Comparison of ENCODE assay signal across 1 cellular context in the genomic region with DNA sequence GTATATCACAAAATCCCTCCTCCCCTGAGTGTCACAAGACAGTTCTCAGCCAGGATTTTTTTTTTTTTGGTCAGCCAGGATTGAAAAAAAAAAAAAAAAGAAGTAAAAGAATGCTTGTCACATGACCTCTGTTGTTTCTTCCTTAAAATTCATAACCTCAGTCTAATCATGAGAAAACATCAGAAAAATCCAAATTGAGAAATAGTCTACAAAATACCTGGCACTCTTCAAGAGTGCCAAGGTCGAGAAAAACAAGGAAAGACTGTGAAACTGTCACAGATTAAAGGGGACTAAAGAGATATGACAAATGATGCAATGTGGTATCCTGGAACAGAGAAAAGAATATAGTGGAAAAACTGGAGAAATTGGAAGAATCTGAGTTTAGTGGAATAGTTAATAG.
TF ChIP-seq lines count a peak whose summit lies in the region.

No MANE protein-coding gene starts in this region.

TF ChIP-seq in HepG2, 621 proteins besides CTCF, POLR2A, EP300 and RAD21 (continued from another document and continues in another):
- TF ChIP-seq, protein P1, sequence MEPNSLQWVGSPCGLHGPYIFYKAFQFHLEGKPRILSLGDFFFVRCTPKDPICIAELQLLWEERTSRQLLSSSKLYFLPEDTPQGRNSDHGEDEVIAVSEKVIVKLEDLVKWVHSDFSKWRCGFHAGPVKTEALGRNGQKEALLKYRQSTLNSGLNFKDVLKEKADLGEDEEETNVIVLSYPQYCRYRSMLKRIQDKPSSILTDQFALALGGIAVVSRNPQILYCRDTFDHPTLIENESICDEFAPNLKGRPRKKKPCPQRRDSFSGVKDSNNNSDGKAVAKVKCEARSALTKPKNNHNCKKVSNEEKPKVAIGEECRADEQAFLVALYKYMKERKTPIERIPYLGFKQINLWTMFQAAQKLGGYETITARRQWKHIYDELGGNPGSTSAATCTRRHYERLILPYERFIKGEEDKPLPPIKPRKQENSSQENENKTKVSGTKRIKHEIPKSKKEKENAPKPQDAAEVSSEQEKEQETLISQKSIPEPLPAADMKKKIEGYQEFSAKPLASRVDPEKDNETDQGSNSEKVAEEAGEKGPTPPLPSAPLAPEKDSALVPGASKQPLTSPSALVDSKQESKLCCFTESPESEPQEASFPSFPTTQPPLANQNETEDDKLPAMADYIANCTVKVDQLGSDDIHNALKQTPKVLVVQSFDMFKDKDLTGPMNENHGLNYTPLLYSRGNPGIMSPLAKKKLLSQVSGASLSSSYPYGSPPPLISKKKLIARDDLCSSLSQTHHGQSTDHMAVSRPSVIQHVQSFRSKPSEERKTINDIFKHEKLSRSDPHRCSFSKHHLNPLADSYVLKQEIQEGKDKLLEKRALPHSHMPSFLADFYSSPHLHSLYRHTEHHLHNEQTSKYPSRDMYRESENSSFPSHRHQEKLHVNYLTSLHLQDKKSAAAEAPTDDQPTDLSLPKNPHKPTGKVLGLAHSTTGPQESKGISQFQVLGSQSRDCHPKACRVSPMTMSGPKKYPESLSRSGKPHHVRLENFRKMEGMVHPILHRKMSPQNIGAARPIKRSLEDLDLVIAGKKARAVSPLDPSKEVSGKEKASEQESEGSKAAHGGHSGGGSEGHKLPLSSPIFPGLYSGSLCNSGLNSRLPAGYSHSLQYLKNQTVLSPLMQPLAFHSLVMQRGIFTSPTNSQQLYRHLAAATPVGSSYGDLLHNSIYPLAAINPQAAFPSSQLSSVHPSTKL (CRISPR knock-in tag; IDR thresholded peaks at IDR 0.05) = peak; percentile 53; the same call in 1 of the 2 replicates
- no peak for TF ChIP-seq NFKB2 (CRISPR knock-in tag; IDR thresholded peaks at IDR 0.05; ENCODE audit: borderline replicate concordance)
- no peak for TF ChIP-seq RXRB (CRISPR knock-in tag; IDR thresholded peaks at IDR 0.05; ENCODE audit: borderline replicate concordance)
- TF ChIP-seq FOSL2 (CRISPR knock-in tag; IDR thresholded peaks at IDR 0.05) = no peak
- no peak for TF ChIP-seq MED13 (CRISPR knock-in tag; IDR thresholded peaks at IDR 0.05)
- no peak for TF ChIP-seq ZNF251 (CRISPR knock-in tag; IDR thresholded peaks at IDR 0.05)
- no peak for TF ChIP-seq NFE2 (CRISPR knock-in tag; IDR thresholded peaks at IDR 0.05)
- no peak for TF ChIP-seq ZC3H13 (CRISPR knock-in tag; IDR thresholded peaks at IDR 0.05)
- TF ChIP-seq, protein P2, sequence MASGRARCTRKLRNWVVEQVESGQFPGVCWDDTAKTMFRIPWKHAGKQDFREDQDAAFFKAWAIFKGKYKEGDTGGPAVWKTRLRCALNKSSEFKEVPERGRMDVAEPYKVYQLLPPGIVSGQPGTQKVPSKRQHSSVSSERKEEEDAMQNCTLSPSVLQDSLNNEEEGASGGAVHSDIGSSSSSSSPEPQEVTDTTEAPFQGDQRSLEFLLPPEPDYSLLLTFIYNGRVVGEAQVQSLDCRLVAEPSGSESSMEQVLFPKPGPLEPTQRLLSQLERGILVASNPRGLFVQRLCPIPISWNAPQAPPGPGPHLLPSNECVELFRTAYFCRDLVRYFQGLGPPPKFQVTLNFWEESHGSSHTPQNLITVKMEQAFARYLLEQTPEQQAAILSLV (CRISPR knock-in tag; IDR thresholded peaks at IDR 0.05; ENCODE audit: borderline replicate concordance) = no peak
- TF ChIP-seq, protein P3, sequence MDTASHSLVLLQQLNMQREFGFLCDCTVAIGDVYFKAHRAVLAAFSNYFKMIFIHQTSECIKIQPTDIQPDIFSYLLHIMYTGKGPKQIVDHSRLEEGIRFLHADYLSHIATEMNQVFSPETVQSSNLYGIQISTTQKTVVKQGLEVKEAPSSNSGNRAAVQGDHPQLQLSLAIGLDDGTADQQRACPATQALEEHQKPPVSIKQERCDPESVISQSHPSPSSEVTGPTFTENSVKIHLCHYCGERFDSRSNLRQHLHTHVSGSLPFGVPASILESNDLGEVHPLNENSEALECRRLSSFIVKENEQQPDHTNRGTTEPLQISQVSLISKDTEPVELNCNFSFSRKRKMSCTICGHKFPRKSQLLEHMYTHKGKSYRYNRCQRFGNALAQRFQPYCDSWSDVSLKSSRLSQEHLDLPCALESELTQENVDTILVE (CRISPR knock-in tag; IDR thresholded peaks at IDR 0.05) = no peak
- peak; percentile 68 for TF ChIP-seq CEBPB (IDR thresholded peaks at IDR 0.05; ENCODE audit: borderline replicate concordance, low read depth, low read length)
- no peak for TF ChIP-seq MAF1 (CRISPR knock-in tag; IDR thresholded peaks at IDR 0.05; ENCODE audit: borderline replicate concordance)
- TF ChIP-seq MXI1 (IDR thresholded peaks at IDR 0.05; ENCODE audit: borderline replicate concordance, low read depth, low read length) = no peak
- TF ChIP-seq, protein P4, sequence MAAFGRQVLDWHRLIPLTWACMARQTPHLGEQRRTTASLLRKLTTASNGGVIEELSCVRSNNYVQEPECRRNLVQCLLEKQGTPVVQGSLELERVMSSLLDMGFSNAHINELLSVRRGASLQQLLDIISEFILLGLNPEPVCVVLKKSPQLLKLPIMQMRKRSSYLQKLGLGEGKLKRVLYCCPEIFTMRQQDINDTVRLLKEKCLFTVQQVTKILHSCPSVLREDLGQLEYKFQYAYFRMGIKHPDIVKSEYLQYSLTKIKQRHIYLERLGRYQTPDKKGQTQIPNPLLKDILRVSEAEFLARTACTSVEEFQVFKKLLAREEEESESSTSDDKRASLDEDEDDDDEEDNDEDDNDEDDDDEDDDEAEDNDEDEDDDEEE (CRISPR knock-in tag; IDR thresholded peaks at IDR 0.05) = no peak
- TF ChIP-seq HCFC1 (IDR thresholded peaks at IDR 0.05; ENCODE audit: low read depth, low read length) = no peak
- TF ChIP-seq HNF4G (IDR thresholded peaks at IDR 0.05; ENCODE audit: borderline replicate concordance, low read depth, low read length) = peak; percentile 39; the same call in 1 of the 2 replicates
- TF ChIP-seq HNF4G (CRISPR knock-in tag; IDR thresholded peaks at IDR 0.05; ENCODE audit: borderline replicate concordance, low read depth) = no peak
- TF ChIP-seq FOXA3 (CRISPR knock-in tag; IDR thresholded peaks at IDR 0.05) = peak; percentile 57
- TF ChIP-seq NFE2L2 (IDR thresholded peaks at IDR 0.05; ENCODE audit: low read length) = no peak
- TF ChIP-seq, protein P5, sequence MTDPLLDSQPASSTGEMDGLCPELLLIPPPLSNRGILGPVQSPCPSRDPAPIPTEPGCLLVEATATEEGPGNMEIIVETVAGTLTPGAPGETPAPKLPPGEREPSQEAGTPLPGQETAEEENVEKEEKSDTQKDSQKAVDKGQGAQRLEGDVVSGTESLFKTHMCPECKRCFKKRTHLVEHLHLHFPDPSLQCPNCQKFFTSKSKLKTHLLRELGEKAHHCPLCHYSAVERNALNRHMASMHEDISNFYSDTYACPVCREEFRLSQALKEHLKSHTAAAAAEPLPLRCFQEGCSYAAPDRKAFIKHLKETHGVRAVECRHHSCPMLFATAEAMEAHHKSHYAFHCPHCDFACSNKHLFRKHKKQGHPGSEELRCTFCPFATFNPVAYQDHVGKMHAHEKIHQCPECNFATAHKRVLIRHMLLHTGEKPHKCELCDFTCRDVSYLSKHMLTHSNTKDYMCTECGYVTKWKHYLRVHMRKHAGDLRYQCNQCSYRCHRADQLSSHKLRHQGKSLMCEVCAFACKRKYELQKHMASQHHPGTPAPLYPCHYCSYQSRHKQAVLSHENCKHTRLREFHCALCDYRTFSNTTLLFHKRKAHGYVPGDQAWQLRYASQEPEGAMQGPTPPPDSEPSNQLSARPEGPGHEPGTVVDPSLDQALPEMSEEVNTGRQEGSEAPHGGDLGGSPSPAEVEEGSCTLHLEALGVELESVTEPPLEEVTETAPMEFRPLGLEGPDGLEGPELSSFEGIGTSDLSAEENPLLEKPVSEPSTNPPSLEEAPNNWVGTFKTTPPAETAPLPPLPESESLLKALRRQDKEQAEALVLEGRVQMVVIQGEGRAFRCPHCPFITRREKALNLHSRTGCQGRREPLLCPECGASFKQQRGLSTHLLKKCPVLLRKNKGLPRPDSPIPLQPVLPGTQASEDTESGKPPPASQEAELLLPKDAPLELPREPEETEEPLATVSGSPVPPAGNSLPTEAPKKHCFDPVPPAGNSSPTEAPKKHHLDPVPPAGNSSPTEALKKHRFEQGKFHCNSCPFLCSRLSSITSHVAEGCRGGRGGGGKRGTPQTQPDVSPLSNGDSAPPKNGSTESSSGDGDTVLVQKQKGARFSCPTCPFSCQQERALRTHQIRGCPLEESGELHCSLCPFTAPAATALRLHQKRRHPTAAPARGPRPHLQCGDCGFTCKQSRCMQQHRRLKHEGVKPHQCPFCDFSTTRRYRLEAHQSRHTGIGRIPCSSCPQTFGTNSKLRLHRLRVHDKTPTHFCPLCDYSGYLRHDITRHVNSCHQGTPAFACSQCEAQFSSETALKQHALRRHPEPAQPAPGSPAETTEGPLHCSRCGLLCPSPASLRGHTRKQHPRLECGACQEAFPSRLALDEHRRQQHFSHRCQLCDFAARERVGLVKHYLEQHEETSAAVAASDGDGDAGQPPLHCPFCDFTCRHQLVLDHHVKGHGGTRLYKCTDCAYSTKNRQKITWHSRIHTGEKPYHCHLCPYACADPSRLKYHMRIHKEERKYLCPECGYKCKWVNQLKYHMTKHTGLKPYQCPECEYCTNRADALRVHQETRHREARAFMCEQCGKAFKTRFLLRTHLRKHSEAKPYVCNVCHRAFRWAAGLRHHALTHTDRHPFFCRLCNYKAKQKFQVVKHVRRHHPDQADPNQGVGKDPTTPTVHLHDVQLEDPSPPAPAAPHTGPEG (CRISPR knock-in tag; IDR thresholded peaks at IDR 0.05) = no peak
- TF ChIP-seq ESRRA (CRISPR knock-in tag; IDR thresholded peaks at IDR 0.05; ENCODE audit: low read depth) = no peak
- TF ChIP-seq FOXJ3 (CRISPR knock-in tag; IDR thresholded peaks at IDR 0.05; ENCODE audit: borderline replicate concordance) = peak; percentile 62; the same call in 1 of the 2 replicates
- TF ChIP-seq BCL6 (CRISPR knock-in tag; IDR thresholded peaks at IDR 0.05) = peak; percentile 86
- TF ChIP-seq EZH2 (conservative IDR thresholded peaks at IDR 0.05; ENCODE audit: low read depth, low read length) = no peak
- TF ChIP-seq, protein P6, sequence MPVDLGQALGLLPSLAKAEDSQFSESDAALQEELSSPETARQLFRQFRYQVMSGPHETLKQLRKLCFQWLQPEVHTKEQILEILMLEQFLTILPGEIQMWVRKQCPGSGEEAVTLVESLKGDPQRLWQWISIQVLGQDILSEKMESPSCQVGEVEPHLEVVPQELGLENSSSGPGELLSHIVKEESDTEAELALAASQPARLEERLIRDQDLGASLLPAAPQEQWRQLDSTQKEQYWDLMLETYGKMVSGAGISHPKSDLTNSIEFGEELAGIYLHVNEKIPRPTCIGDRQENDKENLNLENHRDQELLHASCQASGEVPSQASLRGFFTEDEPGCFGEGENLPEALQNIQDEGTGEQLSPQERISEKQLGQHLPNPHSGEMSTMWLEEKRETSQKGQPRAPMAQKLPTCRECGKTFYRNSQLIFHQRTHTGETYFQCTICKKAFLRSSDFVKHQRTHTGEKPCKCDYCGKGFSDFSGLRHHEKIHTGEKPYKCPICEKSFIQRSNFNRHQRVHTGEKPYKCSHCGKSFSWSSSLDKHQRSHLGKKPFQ (CRISPR knock-in tag; IDR thresholded peaks at IDR 0.05; ENCODE audit: insufficient replicate concordance) = no peak
- no peak for TF ChIP-seq ZNF317 (CRISPR knock-in tag; IDR thresholded peaks at IDR 0.05)
- no peak for TF ChIP-seq ZNF260 (CRISPR knock-in tag; IDR thresholded peaks at IDR 0.05; ENCODE audit: borderline replicate concordance, low read depth)
- TF ChIP-seq CENPT (CRISPR knock-in tag; IDR thresholded peaks at IDR 0.05; ENCODE audit: low read depth) = no peak
- TF ChIP-seq ZNF781 (CRISPR knock-in tag; IDR thresholded peaks at IDR 0.05; ENCODE audit: borderline replicate concordance, not compliant biosample characterization) = no peak
- TF ChIP-seq CHCHD3 (CRISPR knock-in tag; IDR thresholded peaks at IDR 0.05) = no peak
- no peak for TF ChIP-seq TEAD3 (CRISPR knock-in tag; optimal IDR thresholded peaks at IDR 0.05; ENCODE audit: borderline replicate concordance)
- TF ChIP-seq ZNF326 (CRISPR knock-in tag; IDR thresholded peaks at IDR 0.05; ENCODE audit: borderline replicate concordance) = no peak
- TF ChIP-seq, protein P7, sequence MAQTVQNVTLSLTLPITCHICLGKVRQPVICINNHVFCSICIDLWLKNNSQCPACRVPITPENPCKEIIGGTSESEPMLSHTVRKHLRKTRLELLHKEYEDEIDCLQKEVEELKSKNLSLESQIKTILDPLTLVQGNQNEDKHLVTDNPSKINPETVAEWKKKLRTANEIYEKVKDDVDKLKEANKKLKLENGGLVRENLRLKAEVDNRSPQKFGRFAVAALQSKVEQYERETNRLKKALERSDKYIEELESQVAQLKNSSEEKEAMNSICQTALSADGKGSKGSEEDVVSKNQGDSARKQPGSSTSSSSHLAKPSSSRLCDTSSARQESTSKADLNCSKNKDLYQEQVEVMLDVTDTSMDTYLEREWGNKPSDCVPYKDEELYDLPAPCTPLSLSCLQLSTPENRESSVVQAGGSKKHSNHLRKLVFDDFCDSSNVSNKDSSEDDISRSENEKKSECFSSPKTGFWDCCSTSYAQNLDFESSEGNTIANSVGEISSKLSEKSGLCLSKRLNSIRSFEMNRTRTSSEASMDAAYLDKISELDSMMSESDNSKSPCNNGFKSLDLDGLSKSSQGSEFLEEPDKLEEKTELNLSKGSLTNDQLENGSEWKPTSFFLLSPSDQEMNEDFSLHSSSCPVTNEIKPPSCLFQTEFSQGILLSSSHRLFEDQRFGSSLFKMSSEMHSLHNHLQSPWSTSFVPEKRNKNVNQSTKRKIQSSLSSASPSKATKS (CRISPR knock-in tag; IDR thresholded peaks at IDR 0.05) = no peak
- TF ChIP-seq ERF (CRISPR knock-in tag; IDR thresholded peaks at IDR 0.05) = no peak
- TF ChIP-seq, protein P8, sequence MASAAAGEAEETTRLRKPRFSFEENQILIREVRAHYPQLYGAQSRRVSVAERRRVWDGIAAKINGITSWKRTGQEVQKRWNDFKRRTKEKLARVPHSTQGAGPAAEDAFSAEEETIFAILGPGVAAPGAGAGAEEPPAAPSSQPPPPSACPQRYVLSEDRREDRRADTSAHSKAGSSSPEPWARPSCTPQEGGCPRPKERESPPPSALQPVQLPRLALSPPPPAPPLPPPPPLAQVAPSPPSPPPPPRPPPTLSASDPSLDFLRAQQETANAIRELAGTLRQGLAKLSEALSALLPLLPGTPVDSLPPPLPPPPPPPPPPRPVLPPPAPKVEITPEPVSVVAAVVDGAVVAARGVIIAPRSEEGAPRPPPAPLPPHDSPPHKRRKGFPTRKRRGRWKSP (CRISPR knock-in tag; IDR thresholded peaks at IDR 0.05) = peak; percentile 30; the same call in 1 of the 2 replicates
